Comparison of ENCODE assay signal across 15 cellular contexts in the genomic region with DNA sequence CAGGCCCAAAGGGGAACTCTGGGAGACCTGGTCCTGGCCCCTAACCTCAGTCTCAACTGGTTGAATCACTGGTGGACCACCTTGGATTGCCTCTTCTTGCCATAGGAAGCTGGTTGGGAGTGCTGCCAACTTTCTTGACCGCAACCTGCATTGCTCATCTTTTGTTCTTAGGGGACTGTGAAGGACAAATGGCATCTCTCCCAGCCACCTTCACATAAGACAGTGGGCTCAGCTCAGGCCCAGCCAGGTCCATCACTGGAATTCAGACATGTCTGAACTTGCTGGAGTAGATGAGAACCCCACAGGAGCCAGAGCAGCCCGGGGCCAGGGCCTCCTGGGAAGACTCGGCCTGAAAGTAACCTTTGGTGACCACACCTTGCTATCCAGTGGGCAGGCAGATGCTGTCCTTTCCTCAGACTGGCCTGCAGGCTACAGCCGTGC. TPM values are rescaled to one million over a fixed set of nuclear protein-coding genes. Genes with fewer than 3 reads are reported as not detected.
DNase-seq lines count a peak whose midpoint lies in the region; ATAC-seq and TF ChIP-seq lines count a peak whose summit lies in the region.
"Had no signal": no experiment of that assay in that cellular context is flagged by ENCODE, and none has a peak within 500 bp of the region (broad histone marks: within the 10 kb centered on the region; RNA-seq: fewer than 3 reads in every experiment).

No MANE protein-coding gene starts in this region.

- no peaks in the 10 kb centered on the region for H3K27me3 ChIP-seq in AG04450 (ENCODE audit: control insufficient read depth, insufficient read depth, low read length)

- peak overlapping the region; percentile 47 for H3K27ac ChIP-seq in AG04450 (ENCODE audit: low read depth, low read length)

- DNase-seq in AG04450 (ENCODE audit: low read depth, low spot score) (no peak), LHCN-M2 (ENCODE audit: low read depth) (peak; percentile 66), astrocyte of the cerebellum (ENCODE audit: low read depth) (peak; percentile 75), fibroblast of villous mesenchyme (ENCODE audit: low read depth) (peak; percentile 43), SKM-1 treated with dmso at 0.1 percent for 144 hours (lab: John Stamatoyannopoulos, UW; ENCODE audit: unreplicated experiment) (no peak), HuH-7 (ENCODE audit: low spot score) (no peak), NCI-H1105 treated with DMSO at 0.1 percent for 48 hours (lab: John Stamatoyannopoulos, UW) (no peak)
- DNase-seq: activated CD4-positive, alpha-beta T cell treated with anti-CD3 and anti-CD28 coated beads for 4 hours; activated T-cell treated with anti-CD3 and anti-CD28 coated beads, Interleukin-2, amount 50 U/mL, for 48 hours; kidney; NCI-H345; OCI-M1; T-helper 17 cell had no signal

- H3K9me3 ChIP-seq in AG04450 (ENCODE audit: control insufficient read depth, insufficient read depth, low read length) = no peaks in the 10 kb centered on the region

- H3K4me3 ChIP-seq in AG04450 (ENCODE audit: low read depth, low read length) (no peak overlapping the region), astrocyte of the cerebellum (ENCODE audit: low read depth, low read length) (no peak overlapping the region), fibroblast of villous mesenchyme (ENCODE audit: low read depth, low read length) (no peak overlapping the region)
- H3K4me3 ChIP-seq: dorsolateral prefrontal cortex had no signal

- in situ Hi-C loops in astrocyte of the cerebellum (cut with HindIII; ENCODE audit: low sequenced_read_pairs) = no loop called here

- CTCF ChIA-PET in AG04450 (lab: Charles Lee) = no interaction called here

- no peak for ATAC-seq in GM18909 (IDR thresholded peaks at IDR 0.05; ENCODE audit: poor library complexity, unreplicated experiment)
- ATAC-seq: T-helper 17 cell had no signal

- TF ChIP-seq CTCF in AG04450 (IDR thresholded peaks at IDR 0.05; ENCODE audit: low read depth, low read length) (no peak), astrocyte of the cerebellum (IDR thresholded peaks at IDR 0.05; ENCODE audit: low read depth, low read length, missing control alignments) (no peak), fibroblast of villous mesenchyme (IDR thresholded peaks at IDR 0.05; ENCODE audit: insufficient read depth, low read depth, low read length) (no peak)

- POLR2A ChIA-PET in AG04450 (lab: Yijun Ruan, JAX) = no interaction called here

RNA-seq across cellular contexts. Expression of a gene that starts 18.8 kb away (rescaled TPM):
- 14.8 and 15.1 TPM in 2 replicates for polyA plus RNA-seq in AG04450 (2011; rRNA removed)
- 11.3 and 13.0 TPM in 2 replicates for polyA minus RNA-seq in AG04450 (2011; rRNA and poly(A)+ RNA removed)
- total RNA-seq in LHCN-M2 (2014; rRNA removed) (27.8 and 31.2 TPM in 2 replicates), fibroblast of villous mesenchyme (14.8 and 50.5 TPM in 2 replicates)
- 8.8 TPM for polyA plus RNA-seq in LHCN-M2 (2012)

RNA-seq across cellular contexts. Expression of a gene that starts 35.8 kb away (rescaled TPM):
- polyA plus RNA-seq in AG04450 (2011; rRNA removed) = 17.8 and 22.2 TPM in 2 replicates
- polyA minus RNA-seq in AG04450 (2011; rRNA and poly(A)+ RNA removed) = 5.5 and 9.8 TPM in 2 replicates
- 16.2 and 16.4 TPM in 2 replicates for total RNA-seq in LHCN-M2 (2014; rRNA removed)
- polyA plus RNA-seq in LHCN-M2 (2012) = 23.4 TPM
- total RNA-seq in fibroblast of villous mesenchyme = 5.6 and 16.8 TPM in 2 replicates

RNA-seq across cellular contexts. Expression of a gene that starts 35.9 kb away (rescaled TPM):
- polyA plus RNA-seq in AG04450 (2011; rRNA removed) = 5.9 and 6.6 TPM in 2 replicates
- 7.2 and 8.0 TPM in 2 replicates for polyA minus RNA-seq in AG04450 (2011; rRNA and poly(A)+ RNA removed)
- total RNA-seq in LHCN-M2 (2014; rRNA removed) (42.0 and 46.2 TPM in 2 replicates), fibroblast of villous mesenchyme (41.0 and 47.7 TPM in 2 replicates)
- polyA plus RNA-seq in LHCN-M2 (2012) = 13.7 TPM

Comparison
In these comparisons a context has a peak if more than half of its experiments do, and no peak if none do; other contexts are left out.
1. DNase-seq: peak in LHCN-M2 (single experiment), astrocyte of the cerebellum (single experiment) and fibroblast of villous mesenchyme (single experiment); none in AG04450 (single experiment), SKM-1 treated with dmso at 0.1 percent for 144 hours (single experiment), HuH-7 (single experiment) and NCI-H1105 treated with DMSO at 0.1 percent for 48 hours (single experiment).